8 cellular contexts compared by ENCODE assay signal in genomic region chr16:89722392-89723278, GRCh38.
DNase-seq lines count a peak whose midpoint lies in the region; ATAC-seq lines count a peak whose summit lies in the region.

No MANE protein-coding gene starts in this region.

- H3K9me3 Mint-ChIP-seq in stimulated activated naive CD8-positive, alpha-beta T cell treated with anti-CD3 and anti-CD28 coated beads, Interleukin-15, amount 100 ng/mL, for 72 hours = no peaks in the 10 kb centered on the region

- peak overlapping the region; percentile 78 for H3K4me3 ChIP-seq in effector memory CD4-positive, alpha-beta T cell (ENCODE audit: insufficient read depth, low read depth, low read length, poor library complexity, severe bottlenecking)

- no peaks in the 10 kb centered on the region for H3K27me3 ChIP-seq in effector memory CD4-positive, alpha-beta T cell (replicated peaks; ENCODE audit: control insufficient read depth, insufficient read depth, low read length, poor library complexity, severe bottlenecking)

- H3K27ac ChIP-seq in effector memory CD4-positive, alpha-beta T cell (ENCODE audit: insufficient read depth, low read length, poor library complexity, severe bottlenecking) = peak overlapping the region; percentile 96

- H3K4me3 Mint-ChIP-seq in stimulated activated naive CD8-positive, alpha-beta T cell treated with anti-CD3 and anti-CD28 coated beads, Interleukin-15, amount 100 ng/mL, for 72 hours = peak overlapping the region; percentile 88 to 93

- peaks cover 53% of the 10 kb centered on the region for H3K4me1 ChIP-seq in effector memory CD4-positive, alpha-beta T cell (ENCODE audit: control insufficient read depth, insufficient read depth, low read length, poor library complexity, severe bottlenecking)

- peak overlapping the region; percentile 77 to 93 for H3K27ac Mint-ChIP-seq in stimulated activated naive CD8-positive, alpha-beta T cell treated with anti-CD3 and anti-CD28 coated beads, Interleukin-15, amount 100 ng/mL, for 72 hours

- peaks cover 30% of the 10 kb centered on the region for H3K36me3 ChIP-seq in effector memory CD4-positive, alpha-beta T cell (ENCODE audit: control insufficient read depth, insufficient read depth, low read length)

- peak; percentile 2 for ATAC-seq in GM19025 (IDR thresholded peaks at IDR 0.05; ENCODE audit: low read depth, unreplicated experiment)
- peak; percentile 41 for ATAC-seq in stimulated activated naive CD8-positive, alpha-beta T cell treated with anti-CD3 and anti-CD28 coated beads, Interleukin-15, amount 100 ng/mL, for 72 hours
- ATAC-seq in HG02642 (IDR thresholded peaks at IDR 0.05; ENCODE audit: poor library complexity, unreplicated experiment) = no peak

- peak; percentile 82 for DNase-seq in LoVo (ENCODE audit: low spot score)
- peak; percentile 50 to 53 for DNase-seq in activated CD4-positive, alpha-beta T cell treated with anti-CD3 and anti-CD28 coated beads, Interleukin-2, amount 50 U/mL, for 4 hours
- DNase-seq in effector memory CD4-positive, alpha-beta T cell = peak; percentile 55 to 68 (median 63)
- DNase-seq in midbrain (lab: John Stamatoyannopoulos, UW) = peak; percentile 48
- peak; percentile 71 to 77 for DNase-seq in stimulated activated naive CD8-positive, alpha-beta T cell treated with anti-CD3 and anti-CD28 coated beads, Interleukin-15, amount 100 ng/mL, for 72 hours
- no peak for DNase-seq in NCI-H1092 (lab: John Stamatoyannopoulos, UW)

- H3K4me1 Mint-ChIP-seq in stimulated activated naive CD8-positive, alpha-beta T cell treated with anti-CD3 and anti-CD28 coated beads, Interleukin-15, amount 100 ng/mL, for 72 hours = peaks cover 65% of the 10 kb centered on the region

- H3K27me3 Mint-ChIP-seq in stimulated activated naive CD8-positive, alpha-beta T cell treated with anti-CD3 and anti-CD28 coated beads, Interleukin-15, amount 100 ng/mL, for 72 hours = no peaks in the 10 kb centered on the region

- no peaks in the 10 kb centered on the region for H3K9me3 ChIP-seq in effector memory CD4-positive, alpha-beta T cell (ENCODE audit: control insufficient read depth, low read length)
